Comparison of ENCODE assay signal across 10 cellular contexts in the genomic region with DNA sequence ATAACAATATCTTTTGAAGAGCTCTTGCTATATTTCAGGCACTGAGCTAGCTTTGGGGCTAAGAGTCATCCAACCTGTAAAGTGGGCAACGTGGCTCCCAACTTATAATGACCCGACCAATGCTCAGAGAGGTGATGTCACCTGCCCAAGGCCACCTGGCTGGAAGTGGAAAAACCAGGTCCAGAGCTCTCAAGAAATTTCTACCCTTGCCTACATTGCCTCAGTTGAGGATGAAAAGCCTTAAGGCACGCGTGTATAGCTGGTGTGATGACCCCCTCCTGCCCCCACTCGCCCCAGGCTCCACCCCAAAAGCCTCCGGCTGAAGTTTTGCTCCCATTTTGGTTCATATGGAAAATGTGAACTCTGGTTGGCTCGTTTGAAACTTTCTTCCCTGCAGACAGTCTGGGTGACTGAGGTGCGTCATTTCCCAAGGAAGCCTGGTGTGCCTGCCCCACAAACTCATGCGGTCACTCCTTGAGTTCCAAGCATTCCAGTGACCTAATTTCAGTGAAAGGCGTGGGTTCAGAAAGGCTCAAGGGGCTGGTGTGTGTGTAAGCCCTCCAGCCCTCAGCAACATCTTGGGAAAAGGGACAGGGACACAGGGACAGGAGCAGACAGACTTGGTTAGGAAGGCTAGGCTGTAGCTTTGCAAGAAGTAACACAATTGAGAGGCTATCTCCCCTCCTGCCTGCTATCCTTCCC. TPM values are rescaled to one million over a fixed set of nuclear protein-coding genes. Genes with fewer than 3 reads are reported as not detected.
A peak's percentile ranks its signal among the peaks of the same experiment; 100 is the strongest.
DNase-seq lines count a peak whose midpoint lies in the region; ATAC-seq and TF ChIP-seq lines count a peak whose summit lies in the region.
"Had no signal": no experiment of that assay in that cellular context is flagged by ENCODE, and none has a peak within 500 bp of the region (broad histone marks: within the 10 kb centered on the region; RNA-seq: fewer than 3 reads in every experiment).

No MANE protein-coding gene starts in this region.

- H3K4me2 ChIP-seq in mesendoderm (ENCODE audit: low read length), result no peak overlapping the region

- H3K27ac Mint-ChIP-seq in stimulated activated effector memory CD8-positive, alpha-beta T cell treated with anti-CD3 and anti-CD28 coated beads, Interleukin-12 subunit alpha, Interleukin-12 subunit beta, amount 100 ng/mL, for 72 hours, result no peak overlapping the region
- H3K27ac Mint-ChIP-seq in activated naive CD4-positive, alpha-beta T cell treated with anti-CD3 and anti-CD28 coated beads, Interleukin-2, amount 10 ng/mL, durations not matched to agents 7 days and 5 days, result no peak overlapping the region
- H3K27ac Mint-ChIP-seq: activated naive CD8-positive, alpha-beta T cell treated with anti-CD3 and anti-CD28 coated beads, Interleukin-2, amount 10 ng/mL, durations not matched to agents 7 days and 5 days had no signal

- no peak overlapping the region for H3K27ac ChIP-seq in mesendoderm (ENCODE audit: low read depth, low read length)

- H3K4me3 ChIP-seq in AG10803 (ENCODE audit: low read length) (no peak overlapping the region), choroid plexus epithelial cell (ENCODE audit: low read depth, low read length) (no peak overlapping the region), mesendoderm (ENCODE audit: low read length) (no peak overlapping the region)

- CTCF ChIA-PET in activated naive CD4-positive, alpha-beta T cell treated with anti-CD3 and anti-CD28 coated beads, Interleukin-2, amount 10 ng/mL, durations not matched to agents 7 days and 5 days (lab: Charles Lee), result interaction anchor here (0.6 to 4.8 kb wide), 3 partner anchors 12 to 232 kb away, joined by 3 to 30 read pairs (median 5); no protein-coding TSS in a partner anchor

- peak overlapping the region; percentile 34 for H3K56ac ChIP-seq in mesendoderm (ENCODE audit: low read length)

- H3K18ac ChIP-seq in mesendoderm (ENCODE audit: low read length), result no peak overlapping the region

- no peak overlapping the region for H3K4me3 Mint-ChIP-seq in stimulated activated effector memory CD8-positive, alpha-beta T cell treated with anti-CD3 and anti-CD28 coated beads, Interleukin-12 subunit alpha, Interleukin-12 subunit beta, amount 100 ng/mL, for 72 hours
- no peak overlapping the region for H3K4me3 Mint-ChIP-seq in activated naive CD4-positive, alpha-beta T cell treated with anti-CD3 and anti-CD28 coated beads, Interleukin-2, amount 10 ng/mL, durations not matched to agents 7 days and 5 days
- H3K4me3 Mint-ChIP-seq: activated naive CD8-positive, alpha-beta T cell treated with anti-CD3 and anti-CD28 coated beads, Interleukin-2, amount 10 ng/mL, durations not matched to agents 7 days and 5 days had no signal

- no peak overlapping the region for H2BK120ac ChIP-seq in mesendoderm (ENCODE audit: low read depth, low read length)

- H3K36me3 Mint-ChIP-seq in stimulated activated effector memory CD8-positive, alpha-beta T cell treated with anti-CD3 and anti-CD28 coated beads, Interleukin-12 subunit alpha, Interleukin-12 subunit beta, amount 100 ng/mL, for 72 hours, result no peaks in the 10 kb centered on the region
- H3K36me3 Mint-ChIP-seq in activated naive CD4-positive, alpha-beta T cell treated with anti-CD3 and anti-CD28 coated beads, Interleukin-2, amount 10 ng/mL, durations not matched to agents 7 days and 5 days, result no peaks in the 10 kb centered on the region
- H3K36me3 Mint-ChIP-seq: activated naive CD8-positive, alpha-beta T cell treated with anti-CD3 and anti-CD28 coated beads, Interleukin-2, amount 10 ng/mL, durations not matched to agents 7 days and 5 days had no signal

- peak overlapping the region; percentile 71 for H4K5ac ChIP-seq in mesendoderm (ENCODE audit: low read length)

- no peaks in the 10 kb centered on the region for H3K79me2 ChIP-seq in mesendoderm (ENCODE audit: control insufficient read depth, insufficient read depth, low read length)

- TF ChIP-seq CTCF in AG10803 (conservative IDR thresholded peaks at IDR 0.05; ENCODE audit: low read length), result no peak
- no peak for TF ChIP-seq CTCF in choroid plexus epithelial cell (conservative IDR thresholded peaks at IDR 0.05; ENCODE audit: low read depth, low read length)

- peaks cover 2% of the 10 kb centered on the region for H3K4me1 ChIP-seq in mesendoderm (ENCODE audit: control insufficient read depth, low read depth, low read length)

- no peaks in the 10 kb centered on the region for H3K9me3 Mint-ChIP-seq in stimulated activated effector memory CD8-positive, alpha-beta T cell treated with anti-CD3 and anti-CD28 coated beads, Interleukin-12 subunit alpha, Interleukin-12 subunit beta, amount 100 ng/mL, for 72 hours
- H3K9me3 Mint-ChIP-seq in activated naive CD4-positive, alpha-beta T cell treated with anti-CD3 and anti-CD28 coated beads, Interleukin-2, amount 10 ng/mL, durations not matched to agents 7 days and 5 days, result no peaks in the 10 kb centered on the region
- H3K9me3 Mint-ChIP-seq: activated naive CD8-positive, alpha-beta T cell treated with anti-CD3 and anti-CD28 coated beads, Interleukin-2, amount 10 ng/mL, durations not matched to agents 7 days and 5 days had no signal

- no peaks in the 10 kb centered on the region for H3K4me1 Mint-ChIP-seq in stimulated activated effector memory CD8-positive, alpha-beta T cell treated with anti-CD3 and anti-CD28 coated beads, Interleukin-12 subunit alpha, Interleukin-12 subunit beta, amount 100 ng/mL, for 72 hours
- H3K4me1 Mint-ChIP-seq in activated naive CD4-positive, alpha-beta T cell treated with anti-CD3 and anti-CD28 coated beads, Interleukin-2, amount 10 ng/mL, durations not matched to agents 7 days and 5 days, result no peaks in the 10 kb centered on the region
- H3K4me1 Mint-ChIP-seq: activated naive CD8-positive, alpha-beta T cell treated with anti-CD3 and anti-CD28 coated beads, Interleukin-2, amount 10 ng/mL, durations not matched to agents 7 days and 5 days had no signal

- H2BK15ac ChIP-seq in mesendoderm (replicated peaks; ENCODE audit: low read depth), result no peak overlapping the region

- no peak overlapping the region for H2BK5ac ChIP-seq in mesendoderm (ENCODE audit: low read length)

- no peak for ATAC-seq in stimulated activated effector memory CD8-positive, alpha-beta T cell treated with anti-CD3 and anti-CD28 coated beads, Interleukin-12 subunit alpha, Interleukin-12 subunit beta, amount 100 ng/mL, for 72 hours

- no CpG with 5 or more reads among the region's 10 CpGs for whole genome bisulfite sequencing in mesendoderm (ENCODE audit: extremely low coverage, insufficient coverage, low lambda C conversion rate)

- no peaks in the 10 kb centered on the region for H3K36me3 ChIP-seq in mesendoderm (ENCODE audit: control insufficient read depth, insufficient read depth, low read length)

- no peak overlapping the region for H3K4ac ChIP-seq in mesendoderm (ENCODE audit: low read depth, low read length)

- no peaks in the 10 kb centered on the region for H3K79me1 ChIP-seq in mesendoderm (ENCODE audit: low read length)

- no peak overlapping the region for H3K9ac ChIP-seq in mesendoderm (ENCODE audit: low read length)

- H4K8ac ChIP-seq in mesendoderm (ENCODE audit: low read depth, low read length), result no peak overlapping the region

- no peak overlapping the region for H3K23ac ChIP-seq in mesendoderm (ENCODE audit: low read length)

- H3K27me3 Mint-ChIP-seq in activated naive CD4-positive, alpha-beta T cell treated with anti-CD3 and anti-CD28 coated beads, Interleukin-2, amount 10 ng/mL, durations not matched to agents 7 days and 5 days, result peaks cover 33% of the 10 kb centered on the region

- peak; percentile 97 for DNase-seq in AG10803 (ENCODE audit: low read depth)
- peak; percentile 97 for DNase-seq in NCI-H226
- peak; percentile 98 for DNase-seq in choroid plexus epithelial cell (ENCODE audit: low read depth)
- DNase-seq in mesendoderm, result peak; percentile 81
- no peak for DNase-seq in stimulated activated effector memory CD8-positive, alpha-beta T cell treated with anti-CD3 and anti-CD28 coated beads, Interleukin-12 subunit alpha, Interleukin-12 subunit beta, amount 100 ng/mL, for 72 hours (ENCODE audit: low spot score in 2 of 2)
- DNase-seq in mesenteric fat pad (ENCODE audit: low spot score), result no peak
- DNase-seq in germinal center (ENCODE audit: low spot score), result no peak
- DNase-seq in activated naive CD4-positive, alpha-beta T cell treated with anti-CD3 and anti-CD28 coated beads, Interleukin-2, amount 10 ng/mL, durations not matched to agents 7 days and 5 days, result no peak
- DNase-seq: activated naive CD8-positive, alpha-beta T cell treated with anti-CD3 and anti-CD28 coated beads, Interleukin-2, amount 10 ng/mL, durations not matched to agents 7 days and 5 days; MV-4-11 had no signal

- H3K27me3 ChIP-seq in mesendoderm (ENCODE audit: insufficient read depth, low read length, poor library complexity), result no peaks in the 10 kb centered on the region

- no peak overlapping the region for H2AK5ac ChIP-seq in mesendoderm (ENCODE audit: low read length)

RNA-seq across cellular contexts. Expression of a gene that starts 20.5 kb away (rescaled TPM):
- 0.07 TPM for polyA plus RNA-seq in mesendoderm (2013, experiment 1 of 2)
- 0.07 TPM for polyA plus RNA-seq in mesendoderm (2013, experiment 2 of 2)
- total RNA-seq in mesenteric fat pad, result not detected
- total RNA-seq: activated naive CD8-positive, alpha-beta T cell treated with anti-CD3 and anti-CD28 coated beads, Interleukin-2, amount 10 ng/mL, durations not matched to agents 7 days and 5 days had no signal

RNA-seq across cellular contexts. Expression of a gene that starts 28.1 kb away (rescaled TPM):
- 55.0 TPM for polyA plus RNA-seq in mesendoderm (2013, experiment 1 of 2)
- polyA plus RNA-seq in mesendoderm (2013, experiment 2 of 2), result 55.3 TPM
- 48.6 TPM for total RNA-seq in mesenteric fat pad

Comparison
In these comparisons a context has a peak if more than half of its experiments do, and no peak if none do; other contexts are left out.
1. DNase-seq: peak in AG10803 (single experiment), NCI-H226 (single experiment), choroid plexus epithelial cell (single experiment) and mesendoderm (single experiment); none in stimulated activated effector memory CD8-positive, alpha-beta T cell treated with anti-CD3 and anti-CD28 coated beads, Interleukin-12 subunit alpha, Interleukin-12 subunit beta, amount 100 ng/mL, for 72 hours (0 of 2), mesenteric fat pad (single experiment), germinal center (single experiment) and activated naive CD4-positive, alpha-beta T cell treated with anti-CD3 and anti-CD28 coated beads, Interleukin-2, amount 10 ng/mL, durations not matched to agents 7 days and 5 days (single experiment).